In genomic region chr2:26122633-26123032, GRCh38 we compare ENCODE assay signal across 1 cellular context.
TF ChIP-seq lines count a peak whose summit lies in the region.

No MANE protein-coding gene starts in this region.

TF ChIP-seq in A549, 52 proteins besides CTCF, POLR2A, EP300 and RAD21 (continued from another document):
- TF ChIP-seq, protein P1, sequence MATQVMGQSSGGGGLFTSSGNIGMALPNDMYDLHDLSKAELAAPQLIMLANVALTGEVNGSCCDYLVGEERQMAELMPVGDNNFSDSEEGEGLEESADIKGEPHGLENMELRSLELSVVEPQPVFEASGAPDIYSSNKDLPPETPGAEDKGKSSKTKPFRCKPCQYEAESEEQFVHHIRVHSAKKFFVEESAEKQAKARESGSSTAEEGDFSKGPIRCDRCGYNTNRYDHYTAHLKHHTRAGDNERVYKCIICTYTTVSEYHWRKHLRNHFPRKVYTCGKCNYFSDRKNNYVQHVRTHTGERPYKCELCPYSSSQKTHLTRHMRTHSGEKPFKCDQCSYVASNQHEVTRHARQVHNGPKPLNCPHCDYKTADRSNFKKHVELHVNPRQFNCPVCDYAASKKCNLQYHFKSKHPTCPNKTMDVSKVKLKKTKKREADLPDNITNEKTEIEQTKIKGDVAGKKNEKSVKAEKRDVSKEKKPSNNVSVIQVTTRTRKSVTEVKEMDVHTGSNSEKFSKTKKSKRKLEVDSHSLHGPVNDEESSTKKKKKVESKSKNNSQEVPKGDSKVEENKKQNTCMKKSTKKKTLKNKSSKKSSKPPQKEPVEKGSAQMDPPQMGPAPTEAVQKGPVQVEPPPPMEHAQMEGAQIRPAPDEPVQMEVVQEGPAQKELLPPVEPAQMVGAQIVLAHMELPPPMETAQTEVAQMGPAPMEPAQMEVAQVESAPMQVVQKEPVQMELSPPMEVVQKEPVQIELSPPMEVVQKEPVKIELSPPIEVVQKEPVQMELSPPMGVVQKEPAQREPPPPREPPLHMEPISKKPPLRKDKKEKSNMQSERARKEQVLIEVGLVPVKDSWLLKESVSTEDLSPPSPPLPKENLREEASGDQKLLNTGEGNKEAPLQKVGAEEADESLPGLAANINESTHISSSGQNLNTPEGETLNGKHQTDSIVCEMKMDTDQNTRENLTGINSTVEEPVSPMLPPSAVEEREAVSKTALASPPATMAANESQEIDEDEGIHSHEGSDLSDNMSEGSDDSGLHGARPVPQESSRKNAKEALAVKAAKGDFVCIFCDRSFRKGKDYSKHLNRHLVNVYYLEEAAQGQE (IDR thresholded peaks at IDR 0.05): no peak
